9 cellular contexts compared by ENCODE assay signal in genomic region chr3:14921034-14921616, GRCh38. TPM values are rescaled to one million over a fixed set of nuclear protein-coding genes. Genes with fewer than 3 reads are reported as not detected.
DNase-seq lines count a peak whose midpoint lies in the region; ATAC-seq and TF ChIP-seq lines count a peak whose summit lies in the region.
"Had no signal": no experiment of that assay in that cellular context is flagged by ENCODE, and none has a peak within 500 bp of the region (broad histone marks: within the 10 kb centered on the region; RNA-seq: fewer than 3 reads in every experiment).

No MANE protein-coding gene starts in this region.

- H3K36me3 ChIP-seq in Caco-2 (ENCODE audit: control insufficient read depth, insufficient read depth, low read length) (no peaks in the 10 kb centered on the region), neutrophil (no peaks in the 10 kb centered on the region)

- H3K27ac ChIP-seq in RWPE1 (no peak overlapping the region), neutrophil (no peak overlapping the region)

- H3K9me3 Mint-ChIP-seq in Caco-2 (ENCODE audit: unreplicated experiment): no peaks in the 10 kb centered on the region
- no peaks in the 10 kb centered on the region for H3K9me3 Mint-ChIP-seq in activated T-helper 17 cell treated with anti-CD3 and anti-CD28 coated beads, Interleukin-2, amount 50 U/mL, for 72 hours
- H3K9me3 Mint-ChIP-seq: T-helper 1 cell treated with Interleukin-12 subunit alpha and Interleukin-12 subunit beta and Interleukin-4 antibody, amounts not matched to agents 30 μg/mL and 1 μg/mL, for 36 hours had no signal

- H3K4me3 Mint-ChIP-seq in Caco-2 (ENCODE audit: unreplicated experiment): no peak overlapping the region
- H3K4me3 Mint-ChIP-seq in activated T-helper 17 cell treated with anti-CD3 and anti-CD28 coated beads, Interleukin-2, amount 50 U/mL, for 72 hours: no peak overlapping the region
- H3K4me3 Mint-ChIP-seq: T-helper 1 cell treated with Interleukin-12 subunit alpha and Interleukin-12 subunit beta and Interleukin-4 antibody, amounts not matched to agents 30 μg/mL and 1 μg/mL, for 36 hours had no signal

- intact Hi-C loops in Caco-2 (cut with micrococcal nuclease; ENCODE audit: unreplicated experiment): loop anchor here (1.0 to 5.0 kb wide), 5 partner anchors 64 to 414 kb away; no protein-coding TSS in a partner anchor

- H3K27me3 ChIP-seq in Caco-2 (replicated peaks; ENCODE audit: control insufficient read depth, insufficient read depth, low read length) (no peaks in the 10 kb centered on the region), neutrophil (no peaks in the 10 kb centered on the region)

- H3K4me3 ChIP-seq in Caco-2 (ENCODE audit: low read depth, low read length) (no peak overlapping the region), LNCaP clone FGC (ENCODE audit: low read depth, low read length) (no peak overlapping the region), fibroblast of villous mesenchyme (ENCODE audit: low read depth, low read length) (no peak overlapping the region), neutrophil (ENCODE audit: low read depth in 1 of 2, low read length in 1 of 2) (no peak overlapping the region)

- H3K4me1 ChIP-seq in Caco-2 (no peaks in the 10 kb centered on the region), neutrophil (ENCODE audit: control insufficient read depth in 1 of 2, insufficient read depth in 1 of 2, low read depth in 1 of 2, low read length in 1 of 2) (no peaks in the 10 kb centered on the region)

- H3K36me3 Mint-ChIP-seq in Caco-2 (ENCODE audit: insufficient read depth, unreplicated experiment): no peaks in the 10 kb centered on the region
- no peaks in the 10 kb centered on the region for H3K36me3 Mint-ChIP-seq in activated T-helper 17 cell treated with anti-CD3 and anti-CD28 coated beads, Interleukin-2, amount 50 U/mL, for 72 hours (ENCODE audit: low read depth)

- H3K4me1 Mint-ChIP-seq in Caco-2 (ENCODE audit: low read depth, unreplicated experiment): no peaks in the 10 kb centered on the region
- H3K4me1 Mint-ChIP-seq in activated T-helper 17 cell treated with anti-CD3 and anti-CD28 coated beads, Interleukin-2, amount 50 U/mL, for 72 hours: no peaks in the 10 kb centered on the region

- CTCF ChIA-PET in Caco-2 (lab: Charles Lee): interaction anchor here (0.5 to 2.9 kb wide), 14 partner anchors 12 to 412 kb away, joined by 3 to 14 read pairs (median 5); no protein-coding TSS in a partner anchor
- CTCF ChIA-PET in RWPE1 (lab: Yijun Ruan, JAX): interaction anchor here (0.5 to 1.5 kb wide), 6 partner anchors 119 to 1197 kb away, joined by 3 to 6 read pairs (median 3); no protein-coding TSS in a partner anchor

- no TSS peak for BruUV-seq in Caco-2 (replicated peaks; lab: Mats Ljungman, UMichigan)

- H3K27me3 Mint-ChIP-seq in Caco-2 (ENCODE audit: insufficient read depth, unreplicated experiment): peaks cover 8% of the 10 kb centered on the region
- no peaks in the 10 kb centered on the region for H3K27me3 Mint-ChIP-seq in activated T-helper 17 cell treated with anti-CD3 and anti-CD28 coated beads, Interleukin-2, amount 50 U/mL, for 72 hours

- H3K9me3 ChIP-seq in Caco-2 (no peaks in the 10 kb centered on the region), neutrophil (no peaks in the 10 kb centered on the region)

- ATAC-seq in GM21447 (IDR thresholded peaks at IDR 0.05; ENCODE audit: unreplicated experiment): peak; percentile 67
- ATAC-seq in activated T-helper 17 cell treated with anti-CD3 and anti-CD28 coated beads, Interleukin-2, amount 50 U/mL, for 72 hours (replicated peaks): peak; percentile 91

- POLR2A ChIA-PET in Caco-2 (lab: Charles Lee): no interaction called here
- POLR2A ChIA-PET in RWPE1 (lab: Yijun Ruan, JAX; ENCODE audit: low non-redundant PET): interaction anchor here (0.6 kb wide), 1 partner anchor 310 kb away, joined by 3 read pairs; no protein-coding TSS in a partner anchor

- DNase-seq in Caco-2 (peak; percentile 76 to 81), LNCaP clone FGC (ENCODE audit: low read depth) (peak; percentile 56), RWPE1 (ENCODE audit: low spot score) (peak; percentile 66), fibroblast of villous mesenchyme (ENCODE audit: low read depth) (peak; percentile 85), stromal cell of bone marrow (ENCODE audit: low read depth) (peak; percentile 54)

- no peak overlapping the region for H3K27ac Mint-ChIP-seq in Caco-2 (ENCODE audit: unreplicated experiment)
- no peak overlapping the region for H3K27ac Mint-ChIP-seq in activated T-helper 17 cell treated with anti-CD3 and anti-CD28 coated beads, Interleukin-2, amount 50 U/mL, for 72 hours
- H3K27ac Mint-ChIP-seq: T-helper 1 cell treated with Interleukin-12 subunit alpha and Interleukin-12 subunit beta and Interleukin-4 antibody, amounts not matched to agents 30 μg/mL and 1 μg/mL, for 36 hours had no signal

- TF ChIP-seq CTCF in Caco-2 (IDR thresholded peaks at IDR 0.05; ENCODE audit: insufficient read depth in 1 of 2, low read depth in 1 of 2, low read length in 1 of 2, severe bottlenecking in 1 of 2, unreplicated experiment in 1 of 2) (peak; percentile 93 to 96), LNCaP clone FGC (IDR thresholded peaks at IDR 0.05; ENCODE audit: control insufficient read depth, extremely low read depth, insufficient read depth) (peak; percentile 98), RWPE1 (conservative IDR thresholded peaks at IDR 0.05; ENCODE audit: low read depth) (peak; percentile 92), fibroblast of villous mesenchyme (IDR thresholded peaks at IDR 0.05; ENCODE audit: insufficient read depth, low read depth, low read length) (peak; percentile 99), neutrophil (IDR thresholded peaks at IDR 0.05) (peak; percentile 88)

RNA-seq across cellular contexts. Expression of gene NR2C2, which starts 26.3 kb away (rescaled TPM):
- total RNA-seq in Caco-2 (2022) (37.0 and 37.4 TPM in 2 replicates), fibroblast of villous mesenchyme (20.6 and 26.3 TPM in 2 replicates)
- total RNA-seq in activated T-helper 17 cell treated with anti-CD3 and anti-CD28 coated beads, Interleukin-2, amount 50 U/mL, for 72 hours: 10 to 100 TPM; 45.4 to 50.6 TPM
